16 cellular contexts compared by ENCODE assay signal in the genomic region with DNA sequence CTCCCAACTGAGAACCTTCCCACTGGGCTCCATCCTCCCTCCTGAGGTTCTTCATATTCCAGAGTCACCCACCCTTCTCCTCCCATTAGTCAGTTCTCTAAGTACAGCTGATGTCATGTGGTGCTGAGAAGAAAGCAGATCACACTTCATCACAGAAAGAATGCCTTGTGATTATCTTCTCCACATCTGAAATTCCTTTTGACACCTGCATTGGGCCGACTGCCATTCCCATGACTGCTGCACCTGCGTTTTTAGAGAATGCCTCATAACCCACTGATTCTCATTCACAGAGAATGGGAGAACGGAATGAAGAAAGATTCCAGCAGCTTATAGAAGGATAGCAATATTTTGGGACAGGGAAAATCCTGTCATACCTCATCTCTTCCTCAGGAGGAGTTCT.
"Had no signal": no experiment of that assay in that cellular context is flagged by ENCODE, and none has a peak within 500 bp of the region (broad histone marks: within the 10 kb centered on the region; RNA-seq: fewer than 3 reads in every experiment).

No MANE protein-coding gene starts in this region.

- H3K27ac ChIP-seq: heart right ventricle, prostate gland, upper lobe of left lung had no signal

- H3K9me3 ChIP-seq: heart right ventricle, prostate gland, upper lobe of left lung had no signal

- H3K4me3 ChIP-seq: heart right ventricle, prostate gland, upper lobe of left lung had no signal

- FAIRE-seq: colon, endothelial cell of umbilical vein, kidney, TTC549 had no signal

- H3K4me1 ChIP-seq: prostate gland had no signal

- DNase-seq: activated CD4-positive, alpha-beta T cell treated with anti-CD3 and anti-CD28 coated beads, Interleukin-2, amount 50 U/mL, for 48 hours; activated CD4-positive, CD25-positive, alpha-beta regulatory T cell; activated gamma-delta T cell; activated T-cell treated with anti-CD3 and anti-CD28 coated beads, Interleukin-2, amount 50 U/mL, for 48 hours; heart right ventricle; kidney; midbrain; naive B cell; stimulated activated CD4-positive, alpha-beta T cell treated with anti-CD3 and anti-CD28 coated beads, Interleukin-12 subunit alpha, Interleukin-12 subunit beta, amount 100 ng/mL, for 4 hours; stimulated activated naive CD4-positive, alpha-beta T cell treated with Interleukin-2 at 50 U/mL for 16 hours; upper lobe of left lung had no signal

- ATAC-seq: heart right ventricle, sciatic nerve had no signal

- H3K27me3 ChIP-seq: heart right ventricle, upper lobe of left lung had no signal

- H3K36me3 ChIP-seq: prostate gland had no signal
